ENCODE assay signal across 1 cellular context in the genomic region with DNA sequence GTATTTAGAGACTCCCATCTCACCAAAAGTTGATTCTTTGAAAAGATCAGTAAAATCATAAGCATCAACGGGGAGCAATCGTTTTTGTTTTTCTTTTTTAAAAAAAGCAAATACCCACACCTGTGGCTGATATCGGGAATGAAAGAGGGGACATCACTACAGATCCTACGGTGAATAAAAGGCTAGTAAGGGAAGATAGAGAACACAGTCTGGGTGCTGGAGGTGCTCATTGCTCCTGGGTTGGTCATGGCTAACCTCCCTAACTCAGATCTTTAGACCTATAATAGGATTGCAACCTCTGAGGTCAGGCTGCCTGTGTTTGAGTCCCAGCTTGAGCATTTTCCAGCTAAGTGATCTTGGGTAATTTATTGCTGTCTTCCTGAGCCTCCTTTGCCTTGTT.
TF ChIP-seq lines count a peak whose summit lies in the region.

No MANE protein-coding gene starts in this region.

TF ChIP-seq in HCT116, 20 proteins besides CTCF, POLR2A, EP300 and RAD21 (continued from another document):
- TF ChIP-seq, protein P1, sequence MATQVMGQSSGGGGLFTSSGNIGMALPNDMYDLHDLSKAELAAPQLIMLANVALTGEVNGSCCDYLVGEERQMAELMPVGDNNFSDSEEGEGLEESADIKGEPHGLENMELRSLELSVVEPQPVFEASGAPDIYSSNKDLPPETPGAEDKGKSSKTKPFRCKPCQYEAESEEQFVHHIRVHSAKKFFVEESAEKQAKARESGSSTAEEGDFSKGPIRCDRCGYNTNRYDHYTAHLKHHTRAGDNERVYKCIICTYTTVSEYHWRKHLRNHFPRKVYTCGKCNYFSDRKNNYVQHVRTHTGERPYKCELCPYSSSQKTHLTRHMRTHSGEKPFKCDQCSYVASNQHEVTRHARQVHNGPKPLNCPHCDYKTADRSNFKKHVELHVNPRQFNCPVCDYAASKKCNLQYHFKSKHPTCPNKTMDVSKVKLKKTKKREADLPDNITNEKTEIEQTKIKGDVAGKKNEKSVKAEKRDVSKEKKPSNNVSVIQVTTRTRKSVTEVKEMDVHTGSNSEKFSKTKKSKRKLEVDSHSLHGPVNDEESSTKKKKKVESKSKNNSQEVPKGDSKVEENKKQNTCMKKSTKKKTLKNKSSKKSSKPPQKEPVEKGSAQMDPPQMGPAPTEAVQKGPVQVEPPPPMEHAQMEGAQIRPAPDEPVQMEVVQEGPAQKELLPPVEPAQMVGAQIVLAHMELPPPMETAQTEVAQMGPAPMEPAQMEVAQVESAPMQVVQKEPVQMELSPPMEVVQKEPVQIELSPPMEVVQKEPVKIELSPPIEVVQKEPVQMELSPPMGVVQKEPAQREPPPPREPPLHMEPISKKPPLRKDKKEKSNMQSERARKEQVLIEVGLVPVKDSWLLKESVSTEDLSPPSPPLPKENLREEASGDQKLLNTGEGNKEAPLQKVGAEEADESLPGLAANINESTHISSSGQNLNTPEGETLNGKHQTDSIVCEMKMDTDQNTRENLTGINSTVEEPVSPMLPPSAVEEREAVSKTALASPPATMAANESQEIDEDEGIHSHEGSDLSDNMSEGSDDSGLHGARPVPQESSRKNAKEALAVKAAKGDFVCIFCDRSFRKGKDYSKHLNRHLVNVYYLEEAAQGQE (IDR thresholded peaks at IDR 0.05; ENCODE audit: low read depth) = no peak
- TF ChIP-seq EZH2phosphoT487 (IDR thresholded peaks at IDR 0.05; ENCODE audit: borderline replicate concordance) (no peak), SRF (IDR thresholded peaks at IDR 0.05; ENCODE audit: low read depth) (no peak), CBX3 (IDR thresholded peaks at IDR 0.05; ENCODE audit: low read depth) (no peak), SIN3A (IDR thresholded peaks at IDR 0.05; ENCODE audit: low read depth) (no peak)
